2 cellular contexts compared by ENCODE assay signal in the genomic region with DNA sequence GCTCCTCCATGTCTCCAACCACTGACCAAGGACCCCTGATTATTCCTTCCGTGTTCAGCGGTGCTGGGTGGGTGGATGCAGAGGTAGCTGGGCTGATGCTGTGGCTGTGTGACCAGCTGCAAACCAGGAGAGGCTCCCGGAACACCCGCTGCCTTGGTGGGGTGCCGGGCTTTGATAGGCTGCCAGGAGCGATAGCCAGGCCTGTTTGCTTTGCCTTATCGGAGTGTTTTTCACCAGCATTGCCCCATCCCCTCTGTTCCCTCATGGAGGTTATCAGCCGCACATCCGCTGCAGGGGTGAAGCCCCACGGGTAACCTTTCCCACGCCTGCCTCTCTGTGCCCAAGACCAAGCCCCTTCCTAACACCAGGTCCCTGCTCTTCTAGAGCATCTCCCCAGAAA.
A peak's percentile ranks its signal among the peaks of the same experiment; 100 is the strongest.
TF ChIP-seq lines count a peak whose summit lies in the region.

No MANE protein-coding gene starts in this region.

TF ChIP-seq in IMR-90, 13 proteins besides CTCF, POLR2A, EP300 and RAD21:
- TF ChIP-seq, protein P1, sequence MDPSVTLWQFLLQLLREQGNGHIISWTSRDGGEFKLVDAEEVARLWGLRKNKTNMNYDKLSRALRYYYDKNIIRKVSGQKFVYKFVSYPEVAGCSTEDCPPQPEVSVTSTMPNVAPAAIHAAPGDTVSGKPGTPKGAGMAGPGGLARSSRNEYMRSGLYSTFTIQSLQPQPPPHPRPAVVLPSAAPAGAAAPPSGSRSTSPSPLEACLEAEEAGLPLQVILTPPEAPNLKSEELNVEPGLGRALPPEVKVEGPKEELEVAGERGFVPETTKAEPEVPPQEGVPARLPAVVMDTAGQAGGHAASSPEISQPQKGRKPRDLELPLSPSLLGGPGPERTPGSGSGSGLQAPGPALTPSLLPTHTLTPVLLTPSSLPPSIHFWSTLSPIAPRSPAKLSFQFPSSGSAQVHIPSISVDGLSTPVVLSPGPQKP (IDR thresholded peaks at IDR 0.05; ENCODE audit: borderline replicate concordance, low read depth, low read length), result no peak
- TF ChIP-seq BHLHE40 (IDR thresholded peaks at IDR 0.05; ENCODE audit: low read depth, low read length) (no peak), MAZ (IDR thresholded peaks at IDR 0.05; ENCODE audit: borderline replicate concordance, low read depth, low read length) (no peak), SMC3 (IDR thresholded peaks at IDR 0.05; ENCODE audit: low read depth, low read length) (no peak), RCOR1 (IDR thresholded peaks at IDR 0.05; ENCODE audit: insufficient replicate concordance, low read length) (no peak), FOS (IDR thresholded peaks at IDR 0.05; ENCODE audit: low read depth, low read length) (no peak), CEBPB (IDR thresholded peaks at IDR 0.05; ENCODE audit: low read depth, low read length) (no peak), CHD1 (IDR thresholded peaks at IDR 0.05; ENCODE audit: low read depth, low read length) (no peak), MXI1 (IDR thresholded peaks at IDR 0.05; ENCODE audit: borderline replicate concordance, low read depth, low read length) (no peak), RFX5 (IDR thresholded peaks at IDR 0.05; ENCODE audit: low read depth, low read length) (no peak), MAFK (IDR thresholded peaks at IDR 0.05; ENCODE audit: low read depth, low read length) (no peak), NFE2L2 (IDR thresholded peaks at IDR 0.05; ENCODE audit: low read depth, low read length) (no peak)
- TF ChIP-seq, protein P2, sequence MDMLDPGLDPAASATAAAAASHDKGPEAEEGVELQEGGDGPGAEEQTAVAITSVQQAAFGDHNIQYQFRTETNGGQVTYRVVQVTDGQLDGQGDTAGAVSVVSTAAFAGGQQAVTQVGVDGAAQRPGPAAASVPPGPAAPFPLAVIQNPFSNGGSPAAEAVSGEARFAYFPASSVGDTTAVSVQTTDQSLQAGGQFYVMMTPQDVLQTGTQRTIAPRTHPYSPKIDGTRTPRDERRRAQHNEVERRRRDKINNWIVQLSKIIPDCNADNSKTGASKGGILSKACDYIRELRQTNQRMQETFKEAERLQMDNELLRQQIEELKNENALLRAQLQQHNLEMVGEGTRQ (IDR thresholded peaks at IDR 0.05; ENCODE audit: low read depth, low read length), result no peak

TF ChIP-seq in K562, 482 proteins besides CTCF, POLR2A, EP300 and RAD21:
- TF ChIP-seq CBFA2T2 (conservative IDR thresholded peaks at IDR 0.05) (peak; percentile 75), RNF2 (IDR thresholded peaks at IDR 0.05) (peak; percentile 14; the same call in 1 of the 2 replicates), MAZ (CRISPR knock-in tag; conservative IDR thresholded peaks at IDR 0.05 in 1 of 2, IDR thresholded peaks at IDR 0.05 in 1 of 2) (0 out of 4 replicates have a peak, but pooled peaks of 1 of the 2 experiments have one; percentile 38), SOX6 (IDR thresholded peaks at IDR 0.05) (peak; percentile 35; the same call in 1 of the 2 replicates), CBFA2T3 (IDR thresholded peaks at IDR 0.05) (peak; percentile 85), ZNF77 (CRISPR knock-in tag; IDR thresholded peaks at IDR 0.05) (no peak), ZSCAN29 (IDR thresholded peaks at IDR 0.05) (no peak), RCOR1 (IDR thresholded peaks at IDR 0.05; ENCODE audit: borderline replicate concordance in 1 of 2, low read depth in 2 of 2, low read length in 2 of 2) (peak in 1 of 2 experiments; percentile 37; a peak in 2 of 4 replicates), TCF3 (CRISPR knock-in tag; IDR thresholded peaks at IDR 0.05) (peak; percentile 79), TEAD4 (IDR thresholded peaks at IDR 0.05; ENCODE audit: low read length) (peak; percentile 70), TEAD4 (CRISPR knock-in tag; IDR thresholded peaks at IDR 0.05; ENCODE audit: borderline replicate concordance) (no peak), NFIC (IDR thresholded peaks at IDR 0.05) (peak; percentile 48), ARID1B (IDR thresholded peaks at IDR 0.05) (peak; percentile 70), KLF16 (IDR thresholded peaks at IDR 0.05) (peak; percentile 58), FOXA3 (CRISPR knock-in tag; conservative IDR thresholded peaks at IDR 0.05 in 1 of 2, IDR thresholded peaks at IDR 0.05 in 1 of 2) (peak in 1 of 2 experiments; percentile 76; a peak in 2 of 4 replicates), TAL1 (IDR thresholded peaks at IDR 0.05) (peak; percentile 68), CCNT2 (IDR thresholded peaks at IDR 0.05; ENCODE audit: borderline replicate concordance, extremely low read depth, insufficient read length, low read depth, low read length) (peak; percentile 40), CEBPB (tag; IDR thresholded peaks at IDR 0.05) (0 out of 2 replicates have a peak, but pooled peaks have one; percentile 22), ZNF311 (CRISPR knock-in tag; IDR thresholded peaks at IDR 0.05) (0 out of 2 replicates have a peak, but pooled peaks have one; percentile 54), ZNF324 (CRISPR knock-in tag; IDR thresholded peaks at IDR 0.05) (no peak), TRIM24 (IDR thresholded peaks at IDR 0.05) (peak in 1 of 2 experiments; percentile 48; a peak in 1 of 4 replicates), NCOR1 (IDR thresholded peaks at IDR 0.05) (peak; percentile 56), SMAD4 (CRISPR knock-in tag; conservative IDR thresholded peaks at IDR 0.05) (0 out of 2 replicates have a peak, but pooled peaks have one; percentile 28), ZSCAN32 (CRISPR knock-in tag; IDR thresholded peaks at IDR 0.05) (no peak)
- TF ChIP-seq, protein P3, sequence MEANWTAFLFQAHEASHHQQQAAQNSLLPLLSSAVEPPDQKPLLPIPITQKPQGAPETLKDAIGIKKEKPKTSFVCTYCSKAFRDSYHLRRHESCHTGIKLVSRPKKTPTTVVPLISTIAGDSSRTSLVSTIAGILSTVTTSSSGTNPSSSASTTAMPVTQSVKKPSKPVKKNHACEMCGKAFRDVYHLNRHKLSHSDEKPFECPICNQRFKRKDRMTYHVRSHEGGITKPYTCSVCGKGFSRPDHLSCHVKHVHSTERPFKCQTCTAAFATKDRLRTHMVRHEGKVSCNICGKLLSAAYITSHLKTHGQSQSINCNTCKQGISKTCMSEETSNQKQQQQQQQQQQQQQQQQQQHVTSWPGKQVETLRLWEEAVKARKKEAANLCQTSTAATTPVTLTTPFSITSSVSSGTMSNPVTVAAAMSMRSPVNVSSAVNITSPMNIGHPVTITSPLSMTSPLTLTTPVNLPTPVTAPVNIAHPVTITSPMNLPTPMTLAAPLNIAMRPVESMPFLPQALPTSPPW (CRISPR knock-in tag; IDR thresholded peaks at IDR 0.05), result peak; percentile 26; the same call in 1 of the 2 replicates
- TF ChIP-seq, protein P4, sequence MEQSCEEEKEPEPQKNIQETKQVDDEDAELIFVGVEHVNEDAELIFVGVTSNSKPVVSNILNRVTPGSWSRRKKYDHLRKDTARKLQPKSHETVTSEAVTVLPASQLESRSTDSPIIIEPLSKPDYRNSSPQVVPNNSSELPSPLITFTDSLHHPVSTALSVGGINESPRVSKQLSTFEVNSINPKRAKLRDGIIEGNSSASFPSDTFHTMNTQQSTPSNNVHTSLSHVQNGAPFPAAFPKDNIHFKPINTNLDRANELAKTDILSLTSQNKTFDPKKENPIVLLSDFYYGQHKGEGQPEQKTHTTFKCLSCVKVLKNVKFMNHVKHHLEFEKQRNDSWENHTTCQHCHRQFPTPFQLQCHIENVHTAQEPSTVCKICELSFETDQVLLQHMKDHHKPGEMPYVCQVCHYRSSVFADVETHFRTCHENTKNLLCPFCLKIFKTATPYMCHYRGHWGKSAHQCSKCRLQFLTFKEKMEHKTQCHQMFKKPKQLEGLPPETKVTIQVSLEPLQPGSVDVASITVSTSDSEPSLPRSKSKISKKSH (CRISPR knock-in tag; IDR thresholded peaks at IDR 0.05), result no peak
- TF ChIP-seq, protein P5, sequence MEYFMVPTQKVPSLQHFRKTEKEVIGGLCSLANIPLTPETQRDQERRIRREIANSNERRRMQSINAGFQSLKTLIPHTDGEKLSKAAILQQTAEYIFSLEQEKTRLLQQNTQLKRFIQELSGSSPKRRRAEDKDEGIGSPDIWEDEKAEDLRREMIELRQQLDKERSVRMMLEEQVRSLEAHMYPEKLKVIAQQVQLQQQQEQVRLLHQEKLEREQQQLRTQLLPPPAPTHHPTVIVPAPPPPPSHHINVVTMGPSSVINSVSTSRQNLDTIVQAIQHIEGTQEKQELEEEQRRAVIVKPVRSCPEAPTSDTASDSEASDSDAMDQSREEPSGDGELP (CRISPR knock-in tag; IDR thresholded peaks at IDR 0.05; ENCODE audit: borderline replicate concordance), result 0 out of 2 replicates have a peak, but pooled peaks have one; percentile 22
